ENCODE assay signal across 8 cellular contexts in the genomic region with DNA sequence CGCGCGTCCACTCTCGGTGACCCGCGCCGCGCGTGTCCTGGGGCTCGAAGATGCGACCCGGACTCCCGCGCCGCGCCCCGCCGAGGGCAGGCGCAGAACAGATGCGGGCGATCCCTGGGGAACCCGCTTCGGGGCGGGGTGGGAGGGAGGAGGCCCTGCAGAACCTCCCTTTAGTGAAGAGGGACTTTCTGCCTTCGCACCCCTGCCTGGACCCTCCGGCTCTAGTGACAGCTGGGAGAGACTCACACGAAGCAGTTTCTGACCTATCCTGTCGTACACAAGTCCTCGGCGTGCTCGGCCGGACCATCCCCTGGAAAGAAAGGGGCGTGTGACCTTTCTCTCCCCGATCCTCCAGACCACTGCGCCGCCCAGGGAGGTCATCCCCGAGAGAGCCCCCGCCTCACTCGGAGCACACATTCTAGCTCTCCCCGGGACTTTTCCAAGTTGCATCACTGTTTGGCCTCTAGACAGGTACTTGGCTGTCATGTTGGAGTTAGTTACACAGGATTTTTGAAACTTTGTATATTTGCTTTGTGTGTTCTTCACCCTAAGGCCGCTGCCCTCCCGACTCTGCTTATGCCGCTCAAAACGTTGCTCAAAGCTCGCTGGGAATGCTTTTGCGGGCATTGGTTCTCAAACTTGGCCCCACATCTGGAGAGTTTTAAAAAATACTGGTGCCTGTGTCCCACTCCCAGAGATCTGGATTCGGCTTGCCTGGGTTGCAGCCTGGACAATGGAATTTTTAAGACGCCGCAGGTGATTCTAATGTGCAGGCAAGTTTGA. TPM values are rescaled to one million over a fixed set of nuclear protein-coding genes. Genes with fewer than 3 reads are reported as not detected.
DNase-seq lines count a peak whose midpoint lies in the region; ATAC-seq and TF ChIP-seq lines count a peak whose summit lies in the region.

No MANE protein-coding gene starts in this region.

- no peak overlapping the region for H3K4ac ChIP-seq in IMR-90 (ENCODE audit: low read depth, low read length)

- H3K4me1 Mint-ChIP-seq in endodermal cell = peaks cover 50% of the 10 kb centered on the region

- H3K27ac ChIP-seq in C4-2B = peak overlapping the region; percentile 33
- H3K27ac ChIP-seq in IMR-90 (ENCODE audit: insufficient read depth, low read length) = no peak overlapping the region
- no peak overlapping the region for H3K27ac ChIP-seq in endodermal cell (ENCODE audit: low read depth, low read length)
- no peak overlapping the region for H3K27ac ChIP-seq in muscle layer of duodenum (ENCODE audit: low read length)

- no peak overlapping the region for H2AK9ac ChIP-seq in IMR-90 (replicated peaks; ENCODE audit: low read depth, low read length, poor library complexity)

- H4K91ac ChIP-seq in IMR-90 (ENCODE audit: insufficient read depth, low read depth, low read length) = no peak overlapping the region

- H3K4me1 ChIP-seq in IMR-90 (ENCODE audit: control insufficient read depth, insufficient read depth, low read length) (peaks cover 3% of the 10 kb centered on the region; the same call in 1 of the 2 replicates), endodermal cell (ENCODE audit: control insufficient read depth, insufficient read depth, low read length) (peaks cover 22% of the 10 kb centered on the region), muscle layer of duodenum (ENCODE audit: control insufficient read depth in 1 of 2, insufficient read depth in 2 of 2, low read length in 2 of 2) (peaks cover 0 to 7% of the 10 kb centered on the region in 2 donors)

- H2BK15ac ChIP-seq in IMR-90 (ENCODE audit: low read depth, low read length) = no peak overlapping the region

- H3K4me3 Mint-ChIP-seq in endodermal cell = peak overlapping the region; percentile 93

- H2BK5ac ChIP-seq in IMR-90 (ENCODE audit: low read depth, low read length, poor library complexity, severe bottlenecking) = no peak overlapping the region

- H3K9me1 ChIP-seq in IMR-90 (ENCODE audit: insufficient read depth, low read length) = no peaks in the 10 kb centered on the region

- H3K79me1 ChIP-seq in IMR-90 (ENCODE audit: low read depth in 1 of 2, low read length in 2 of 2) = no peaks in the 10 kb centered on the region

- H2AK5ac ChIP-seq in IMR-90 (ENCODE audit: low read depth, low read length) = no peak overlapping the region; the same call in 1 of the 2 replicates

- H4K5ac ChIP-seq in IMR-90 (ENCODE audit: low read depth, low read length) = no peak overlapping the region

- H4K20me1 ChIP-seq in IMR-90 (ENCODE audit: insufficient read depth, low read length) = no peaks in the 10 kb centered on the region

- CTCF ChIA-PET in IMR-90 (lab: Yijun Ruan, JAX) = no interaction called here

- intact Hi-C loops in IMR-90 (cut with micrococcal nuclease) = no loop called here

- H3K27me3 ChIP-seq in IMR-90 (ENCODE audit: control insufficient read depth, insufficient read depth, low read length) (peaks cover 68% of the 10 kb centered on the region), endodermal cell (ENCODE audit: control insufficient read depth, insufficient read depth, low read length, poor library complexity, severe bottlenecking) (no peaks in the 10 kb centered on the region), muscle layer of duodenum (ENCODE audit: low read depth, low read length) (no peaks in the 10 kb centered on the region)

- dilution Hi-C loops in IMR-90 (cut with HindIII; ENCODE audit: low sequenced_read_pairs, unreplicated experiment) = no loop called here

- peaks cover 21% of the 10 kb centered on the region for H3K36me3 Mint-ChIP-seq in endodermal cell (ENCODE audit: low read depth)

- peak overlapping the region; percentile 38; the same call in 1 of the 2 replicates for H3K23ac ChIP-seq in IMR-90 (ENCODE audit: low read depth, low read length)

- no TSS peak for BruUV-seq in IMR-90 (replicated peaks; lab: Mats Ljungman, UMichigan)

- H3K9me3 Mint-ChIP-seq in endodermal cell = no peaks in the 10 kb centered on the region

- H4K8ac ChIP-seq in IMR-90 (ENCODE audit: low read depth in 2 of 2, low read length in 2 of 2) = no peak overlapping the region

- POLR2A ChIA-PET in IMR-90 (lab: Charles Lee; ENCODE audit: unreplicated experiment) = no interaction called here

- no peak overlapping the region for H2BK120ac ChIP-seq in IMR-90 (ENCODE audit: low read depth, low read length)

- TF ChIP-seq CTCF in C4-2B (conservative IDR thresholded peaks at IDR 0.05) (no peak), IMR-90 (conservative IDR thresholded peaks at IDR 0.05; ENCODE audit: low read depth, low read length) (no peak), endodermal cell (conservative IDR thresholded peaks at IDR 0.05) (no peak)

- 16% methylated on average over 22 of the region's 49 CpGs; no CpG with 5 or more reads in 1 of the 2 experiments for WGBS in IMR-90 (ENCODE audit: extremely low coverage in 2 of 2, insufficient read length in 1 of 2), 2 experiments
- WGBS in endodermal cell (ENCODE audit: insufficient coverage in 1 of 2, insufficient read length in 1 of 2), 2 experiments = 9 to 13% methylated on average over 29 to 49 of the region's 49 CpGs

- no peak overlapping the region for H3K14ac ChIP-seq in IMR-90 (replicated peaks; ENCODE audit: low read depth, low read length)

- H3K9ac ChIP-seq in IMR-90 (ENCODE audit: low read depth, low read length) (no peak overlapping the region), endodermal cell (ENCODE audit: extremely low read depth, low read length, poor library complexity, severe bottlenecking) (peak overlapping the region; percentile 16)

- TF ChIP-seq RAD21 in IMR-90 (IDR thresholded peaks at IDR 0.05; ENCODE audit: low read length) = no peak

- in situ Hi-C loops in IMR-90 (cut with MboI; ENCODE audit: low sequenced_read_pairs) = no loop called here

- H3K27me3 Mint-ChIP-seq in endodermal cell (ENCODE audit: insufficient read depth) = peaks cover 23% of the 10 kb centered on the region

- no peak for TF ChIP-seq POLR2A in IMR-90 (IDR thresholded peaks at IDR 0.05; ENCODE audit: low read depth, low read length)

- peak overlapping the region; percentile 53; the same call in 1 of the 2 replicates for H3K4me2 ChIP-seq in IMR-90 (ENCODE audit: low read depth, low read length)

- no peak overlapping the region for H2BK20ac ChIP-seq in IMR-90 (ENCODE audit: low read depth, low read length)

- H3K36me3 ChIP-seq in IMR-90 (ENCODE audit: control insufficient read depth, insufficient read depth, low read length) = no peaks in the 10 kb centered on the region
- peaks cover 11% of the 10 kb centered on the region for H3K36me3 ChIP-seq in endodermal cell (ENCODE audit: control insufficient read depth, insufficient read depth, low read length)
- H3K36me3 ChIP-seq in muscle layer of duodenum (ENCODE audit: control insufficient read depth in 1 of 2, insufficient read depth in 2 of 2, low read length in 2 of 2) = no peaks in the 10 kb centered on the region

- ATAC-seq in IMR-90 (ENCODE audit: low read depth) (peak; percentile 59), GM18517 (IDR thresholded peaks at IDR 0.05; ENCODE audit: unreplicated experiment) (no peak), HG03520 (IDR thresholded peaks at IDR 0.05; ENCODE audit: unreplicated experiment) (no peak)
- ATAC-seq in activated CD4-positive, CD25-positive, alpha-beta regulatory T cell treated with anti-CD3 and anti-CD28 coated beads, Interleukin-2, amount 50 U/mL, for 24 hours = no peak

- H3K4me3 ChIP-seq in IMR-90 (ENCODE audit: insufficient read depth, low read depth, low read length) = peak overlapping the region; percentile 32
- peak overlapping the region; percentile 88 for H3K4me3 ChIP-seq in endodermal cell (ENCODE audit: low read length)
- peak overlapping the region; percentile 61 to 70 for H3K4me3 ChIP-seq in muscle layer of duodenum (ENCODE audit: low read depth in 1 of 2, low read length in 2 of 2)

- H3K56ac ChIP-seq in IMR-90 (ENCODE audit: extremely low read depth, insufficient read depth, low read length) = no peak overlapping the region

- peak overlapping the region; percentile 88 for H2AFZ ChIP-seq in IMR-90 (replicated peaks; ENCODE audit: low read length, poor library complexity)

- DNase-seq in IMR-90 (peak; percentile 4), endodermal cell (peak; percentile 81), hepatic stellate cell (ENCODE audit: low spot score) (no peak)

- no peak overlapping the region for H3K18ac ChIP-seq in IMR-90 (ENCODE audit: low read depth, low read length)

- peak overlapping the region; percentile 81 for H3K27ac Mint-ChIP-seq in endodermal cell

- H3K9me3 ChIP-seq in IMR-90 (ENCODE audit: control insufficient read depth, insufficient read depth, low read length) (0 out of 2 replicates have a peak, but pooled peaks cover 2% of the 10 kb centered on the region), endodermal cell (ENCODE audit: control insufficient read depth, low read length) (no peaks in the 10 kb centered on the region), muscle layer of duodenum (ENCODE audit: control insufficient read depth in 1 of 2, low read length in 2 of 2) (no peaks in the 10 kb centered on the region)

TF ChIP-seq in IMR-90, 13 proteins besides CTCF, POLR2A, EP300 and RAD21 (continues in another document):
- no peak for TF ChIP-seq NFE2L2 (IDR thresholded peaks at IDR 0.05; ENCODE audit: low read depth, low read length)
- no peak for TF ChIP-seq MXI1 (IDR thresholded peaks at IDR 0.05; ENCODE audit: borderline replicate concordance, low read depth, low read length)
- no peak for TF ChIP-seq MAFK (IDR thresholded peaks at IDR 0.05; ENCODE audit: low read depth, low read length)
- TF ChIP-seq, protein P1, sequence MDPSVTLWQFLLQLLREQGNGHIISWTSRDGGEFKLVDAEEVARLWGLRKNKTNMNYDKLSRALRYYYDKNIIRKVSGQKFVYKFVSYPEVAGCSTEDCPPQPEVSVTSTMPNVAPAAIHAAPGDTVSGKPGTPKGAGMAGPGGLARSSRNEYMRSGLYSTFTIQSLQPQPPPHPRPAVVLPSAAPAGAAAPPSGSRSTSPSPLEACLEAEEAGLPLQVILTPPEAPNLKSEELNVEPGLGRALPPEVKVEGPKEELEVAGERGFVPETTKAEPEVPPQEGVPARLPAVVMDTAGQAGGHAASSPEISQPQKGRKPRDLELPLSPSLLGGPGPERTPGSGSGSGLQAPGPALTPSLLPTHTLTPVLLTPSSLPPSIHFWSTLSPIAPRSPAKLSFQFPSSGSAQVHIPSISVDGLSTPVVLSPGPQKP (IDR thresholded peaks at IDR 0.05; ENCODE audit: borderline replicate concordance, low read depth, low read length) = no peak
- no peak for TF ChIP-seq CEBPB (IDR thresholded peaks at IDR 0.05; ENCODE audit: low read depth, low read length)
- TF ChIP-seq SMC3 (IDR thresholded peaks at IDR 0.05; ENCODE audit: low read depth, low read length) = no peak
- no peak for TF ChIP-seq RCOR1 (IDR thresholded peaks at IDR 0.05; ENCODE audit: insufficient replicate concordance, low read length)
- TF ChIP-seq RFX5 (IDR thresholded peaks at IDR 0.05; ENCODE audit: low read depth, low read length) = no peak
- no peak for TF ChIP-seq FOS (IDR thresholded peaks at IDR 0.05; ENCODE audit: low read depth, low read length)

RNA-seq across cellular contexts. Expression of a gene that starts 0.6 kb away (rescaled TPM):
- total RNA-seq in IMR-90 (2012; rRNA removed) (under 0.01 and 0.18 TPM in 2 replicates), endodermal cell (10 to 100 TPM; 82.6 to 98.0 TPM)
- polyA plus RNA-seq in IMR-90 (2012; rRNA removed) = 0.03 and 0.07 TPM in 2 replicates
- 0.02 TPM in 2 replicates for polyA plus RNA-seq in IMR-90 (2012; cell fraction: cytosol; rRNA removed)
- 0.05 and 0.09 TPM in 2 replicates for polyA plus RNA-seq in IMR-90 (2012; cell fraction: nucleus; rRNA removed; ENCODE audit: low replicate concordance)
- 15.1 TPM for polyA plus RNA-seq in endodermal cell (2013, experiment 1 of 2)
- 15.8 TPM for polyA plus RNA-seq in endodermal cell (2013, experiment 2 of 2)

Comparison
In these comparisons a context has a peak if more than half of its experiments do, and no peak if none do; other contexts are left out.
1. H3K4me3 ChIP-seq: peak in every context shown above with its lines; median percentile 88 in endodermal cell; 66 in muscle layer of duodenum; 32 in IMR-90.
2. RNA of a gene that starts 0.6 kb away (total RNA-seq): 82.6 to 98.0 TPM in endodermal cell; under 0.01 to 0.18 TPM in IMR-90; every median in the first group is over 10 times any median in the second.